19 cellular contexts compared by ENCODE assay signal in the genomic region with DNA sequence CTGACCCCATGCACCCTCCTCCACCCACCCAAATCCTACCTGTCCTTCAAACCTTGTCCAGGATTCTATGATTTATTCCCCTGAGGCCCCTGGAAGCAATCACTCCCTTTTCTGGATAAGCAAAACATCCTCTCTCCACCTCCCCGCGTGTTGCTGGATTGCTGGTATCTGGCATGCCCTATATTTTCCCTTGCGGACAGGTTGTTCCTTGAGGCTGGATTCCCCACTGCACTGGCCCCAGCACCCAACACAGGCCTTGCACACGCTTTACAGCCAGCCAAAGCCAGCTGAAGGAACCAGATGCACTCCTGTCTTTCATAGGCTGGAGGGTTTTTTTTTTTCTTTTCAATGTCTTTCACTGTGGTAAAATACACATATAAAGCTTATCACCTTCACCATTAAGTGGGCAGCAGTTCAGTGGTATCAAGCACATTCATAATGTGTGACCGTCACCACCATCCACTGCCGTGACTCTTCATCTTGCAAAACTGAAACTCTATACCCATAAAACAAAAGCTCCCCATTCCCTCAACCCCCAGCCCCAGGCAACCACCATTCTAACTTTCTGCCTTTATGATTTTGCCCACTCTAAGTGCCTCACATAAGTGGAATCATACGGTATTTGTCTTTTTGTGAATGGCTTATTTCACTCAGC. TPM values are rescaled to one million over a fixed set of nuclear protein-coding genes. Genes with fewer than 3 reads are reported as not detected.
DNase-seq lines count a peak whose midpoint lies in the region; ATAC-seq, FAIRE-seq and TF ChIP-seq lines count a peak whose summit lies in the region.
"Had no signal": no experiment of that assay in that cellular context is flagged by ENCODE, and none has a peak within 500 bp of the region (broad histone marks: within the 10 kb centered on the region; RNA-seq: fewer than 3 reads in every experiment).

No MANE protein-coding gene starts in this region.

- no peak overlapping the region for H3K27ac Mint-ChIP-seq in activated T-cell treated with anti-CD3 and anti-CD28 coated beads, Interleukin-2, amount 50 U/mL, for 72 hours
- peak overlapping the region; percentile 29 for H3K27ac Mint-ChIP-seq in type B pancreatic cell

- peaks cover 10% of the 10 kb centered on the region for H3K4me1 Mint-ChIP-seq in activated T-cell treated with anti-CD3 and anti-CD28 coated beads, Interleukin-2, amount 50 U/mL, for 72 hours (ENCODE audit: low read depth)
- H3K4me1 Mint-ChIP-seq in type B pancreatic cell (ENCODE audit: unreplicated experiment), result peaks cover 8% of the 10 kb centered on the region

- TF ChIP-seq POLR2A in Peyer's patch (IDR thresholded peaks at IDR 0.05), result no peak

- H3K14ac ChIP-seq in trophoblast cell (ENCODE audit: low read length), result no peak overlapping the region

- no peak overlapping the region for H3K9ac ChIP-seq in trophoblast cell (ENCODE audit: low read length)

- H4K12ac ChIP-seq in trophoblast cell (ENCODE audit: low read depth, low read length), result no peak overlapping the region

- no CpG with 5 or more reads among the region's 7 CpGs for WGBS in trophoblast cell (ENCODE audit: extremely low coverage, insufficient coverage, insufficient read length)

- H3K27me3 Mint-ChIP-seq in activated T-cell treated with anti-CD3 and anti-CD28 coated beads, Interleukin-2, amount 50 U/mL, for 72 hours (ENCODE audit: low read depth), result no peaks in the 10 kb centered on the region
- no peaks in the 10 kb centered on the region for H3K27me3 Mint-ChIP-seq in type B pancreatic cell

- no peaks in the 10 kb centered on the region for H3K9me3 ChIP-seq in Peyer's patch
- no peaks in the 10 kb centered on the region for H3K9me3 ChIP-seq in trophoblast cell (ENCODE audit: insufficient read depth, low read depth, low read length)
- H3K9me3 ChIP-seq: MG63 had no signal

- H4K91ac ChIP-seq in trophoblast cell (ENCODE audit: low read depth, low read length), result no peak overlapping the region

- no peak overlapping the region for H3K4ac ChIP-seq in trophoblast cell (ENCODE audit: low read depth, low read length)

- no peak overlapping the region for H3K18ac ChIP-seq in trophoblast cell (ENCODE audit: low read length)

- no peak for FAIRE-seq in urothelium cell line (lab: Jason Lieb, UNC)
- FAIRE-seq: GM12891, GM18507 had no signal

- ATAC-seq in activated T-cell treated with anti-CD3 and anti-CD28 coated beads, Interleukin-2, amount 50 U/mL, for 72 hours (replicated peaks in 1 of 2), result peak; percentile 45 to 65
- ATAC-seq in left lobe of liver, result no peak
- ATAC-seq: PC-3 had no signal

- H3K4me3 ChIP-seq in Peyer's patch (no peak overlapping the region), trophoblast cell (ENCODE audit: low read depth, low read length) (no peak overlapping the region)
- H3K4me3 ChIP-seq: MG63 had no signal

- H3K36me3 ChIP-seq in Peyer's patch (no peaks in the 10 kb centered on the region), trophoblast cell (ENCODE audit: control insufficient read depth in 1 of 2, insufficient read depth in 2 of 2, low read length in 2 of 2) (no peaks in the 10 kb centered on the region)
- H3K36me3 ChIP-seq: MG63 had no signal

- no peak overlapping the region for H4K8ac ChIP-seq in trophoblast cell (ENCODE audit: low read depth, low read length)

- no peak overlapping the region for H2BK12ac ChIP-seq in trophoblast cell (ENCODE audit: low read length)

- no peak overlapping the region for H2AK5ac ChIP-seq in trophoblast cell (ENCODE audit: low read length)

- H2BK5ac ChIP-seq in trophoblast cell (ENCODE audit: low read depth, low read length, poor library complexity), result no peak overlapping the region

- TF ChIP-seq CTCF in Peyer's patch (IDR thresholded peaks at IDR 0.05) (no peak), type B pancreatic cell (conservative IDR thresholded peaks at IDR 0.05) (no peak)

- H3K27ac ChIP-seq in Peyer's patch (no peak overlapping the region), trophoblast cell (ENCODE audit: low read depth, low read length) (no peak overlapping the region)
- H3K27ac ChIP-seq: C4-2B had no signal

- no peaks in the 10 kb centered on the region for H3K79me1 ChIP-seq in trophoblast cell (ENCODE audit: low read length)

- H3K27me3 ChIP-seq in Peyer's patch (no peaks in the 10 kb centered on the region), trophoblast cell (ENCODE audit: insufficient read depth, low read length) (no peaks in the 10 kb centered on the region)
- H3K27me3 ChIP-seq: MG63 had no signal

- no peak overlapping the region for H3K4me3 Mint-ChIP-seq in activated T-cell treated with anti-CD3 and anti-CD28 coated beads, Interleukin-2, amount 50 U/mL, for 72 hours
- H3K4me3 Mint-ChIP-seq in type B pancreatic cell, result no peak overlapping the region

- H2BK120ac ChIP-seq in trophoblast cell (ENCODE audit: insufficient read depth, low read length, poor library complexity), result no peak overlapping the region

- H3K23ac ChIP-seq in trophoblast cell (ENCODE audit: low read length), result no peak overlapping the region

- H3K36me3 Mint-ChIP-seq in activated T-cell treated with anti-CD3 and anti-CD28 coated beads, Interleukin-2, amount 50 U/mL, for 72 hours (ENCODE audit: insufficient read depth in 2 of 2), result no peaks in the 10 kb centered on the region
- no peaks in the 10 kb centered on the region for H3K36me3 Mint-ChIP-seq in type B pancreatic cell

- H3K79me2 ChIP-seq in trophoblast cell (ENCODE audit: control insufficient read depth, insufficient read depth, low read length, poor library complexity), result no peaks in the 10 kb centered on the region

- no peak overlapping the region for H3K4me2 ChIP-seq in trophoblast cell (ENCODE audit: low read length)

- DNase-seq in activated T-cell treated with anti-CD3 and anti-CD28 coated beads, Interleukin-2, amount 50 U/mL, for 72 hours, result no peak
- DNase-seq in activated T-cell treated with anti-CD3 and anti-CD28 coated beads for 4 hours (no peak), Peyer's patch (peak in 2 of 3 donors; percentile 3 to 22), left lobe of liver (ENCODE audit: low spot score) (peak; percentile 18), type B pancreatic cell (ENCODE audit: extremely low spot score, unreplicated experiment) (no peak), trophoblast cell (no peak), urothelium cell line (ENCODE audit: low spot score) (no peak)
- DNase-seq: DMS 273 treated with DMSO at 0.1 percent for 48 hours, GDM1, HCEC 1CT, Karpas-422, MG63, NCI-H1092, NCI-H510A, NCI-H82, PC-3 had no signal

- H3K4me1 ChIP-seq in Peyer's patch (no peaks in the 10 kb centered on the region), trophoblast cell (ENCODE audit: control insufficient read depth in 1 of 2, insufficient read depth in 2 of 2, low read length in 2 of 2) (no peaks in the 10 kb centered on the region)

- H3K9me3 Mint-ChIP-seq in activated T-cell treated with anti-CD3 and anti-CD28 coated beads, Interleukin-2, amount 50 U/mL, for 72 hours, result no peaks in the 10 kb centered on the region
- no peaks in the 10 kb centered on the region for H3K9me3 Mint-ChIP-seq in type B pancreatic cell

- no peak overlapping the region for H2AFZ ChIP-seq in trophoblast cell (ENCODE audit: insufficient read depth, low read length, poor library complexity)

RNA-seq across cellular contexts. Expression of gene TOR1AIP2, which starts 50.9 kb away (rescaled TPM):
- total RNA-seq in activated T-cell treated with anti-CD3 and anti-CD28 coated beads, Interleukin-2, amount 50 U/mL, for 72 hours, result 10 to 100 TPM; 48.6 to 51.4 TPM
- total RNA-seq in Peyer's patch, result 100 to 1,000 TPM in 3 of 4 donors, 10 to 100 TPM in 1; 45.4 to 314 (median 218) TPM
- 84.1 TPM for total RNA-seq in left lobe of liver
- total RNA-seq in type B pancreatic cell (ENCODE audit: low replicate concordance), result 90.6 and 124 TPM in 2 replicates
- polyA plus RNA-seq in trophoblast cell (2013), result 74.2 and 76.8 TPM in 2 replicates

RNA-seq across cellular contexts. Expression of gene TOR1AIP1, which starts 55.3 kb away (rescaled TPM):
- 10 to 100 TPM; 55.2 to 57.9 TPM for total RNA-seq in activated T-cell treated with anti-CD3 and anti-CD28 coated beads, Interleukin-2, amount 50 U/mL, for 72 hours
- total RNA-seq in Peyer's patch (10 to 100 TPM; 24.7 to 41.3 (median 30.0) TPM), left lobe of liver (22.2 TPM), type B pancreatic cell (ENCODE audit: low replicate concordance) (22.7 and 25.8 TPM in 2 replicates)
- polyA plus RNA-seq in trophoblast cell (2013), result 24.4 and 27.7 TPM in 2 replicates

Comparison
In these comparisons a context has a peak if more than half of its experiments do, and no peak if none do; other contexts are left out.
1. DNase-seq: peak in Peyer's patch (2 of 3) and left lobe of liver (single experiment); none in activated T-cell treated with anti-CD3 and anti-CD28 coated beads, Interleukin-2, amount 50 U/mL, for 72 hours (0 of 2), activated T-cell treated with anti-CD3 and anti-CD28 coated beads for 4 hours (single experiment), type B pancreatic cell (single experiment), trophoblast cell (0 of 2) and urothelium cell line (single experiment).